26 cellular contexts compared by ENCODE assay signal in the genomic region with DNA sequence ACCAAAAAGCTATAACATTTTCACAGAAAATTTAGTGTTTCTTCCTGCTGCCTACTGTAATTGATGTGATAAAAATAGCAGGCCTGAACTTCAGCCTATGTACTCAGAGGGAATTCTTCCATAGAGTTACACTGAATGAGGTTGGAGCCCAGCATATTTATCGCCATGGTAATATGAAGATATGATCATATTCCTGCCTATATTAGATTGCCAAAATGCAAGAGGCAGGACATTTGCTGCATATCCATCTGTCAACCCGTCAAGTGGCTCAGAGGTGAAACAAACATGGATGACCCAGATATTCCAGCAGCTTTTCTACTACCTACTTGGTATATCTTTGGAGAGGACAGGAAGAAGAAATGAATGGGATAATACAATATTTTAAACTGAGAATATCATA.
"Had no signal": no experiment of that assay in that cellular context is flagged by ENCODE, and none has a peak within 500 bp of the region (broad histone marks: within the 10 kb centered on the region; RNA-seq: fewer than 3 reads in every experiment).

No MANE protein-coding gene starts in this region.

- DNase-seq: activated CD4-positive, alpha-beta memory T cell treated with anti-CD3 and anti-CD28 coated beads for 36 hours; activated CD4-positive, alpha-beta T cell treated with anti-CD3 and anti-CD28 coated beads, Interleukin-2, amount 10 ng/mL, durations not matched to agents 7 days and 5 days; activated CD4-positive, CD25-positive, alpha-beta regulatory T cell; activated CD8-positive, alpha-beta memory T cell treated with anti-CD3 and anti-CD28 coated beads for 24 hours; activated effector memory CD4-positive, alpha-beta T cell treated with anti-CD3 and anti-CD28 coated beads, Interleukin-2, amount 50 U/mL, for 16 hours; activated naive CD4-positive, alpha-beta T cell treated with Interleukin-2 at 50 U/mL for 16 hours; activated naive CD8-positive, alpha-beta T cell treated with anti-CD3 and anti-CD28 coated beads, Interleukin-2, amount 50 U/mL, for 24 hours; activated T-cell treated with anti-CD3 and anti-CD28 coated beads, Interleukin-2, amount 50 U/mL, for 4 hours; amniotic stem cell; body of pancreas; Kasumi-1; KBM-7; NCI-H1105 treated with DMSO at 0.1 percent for 48 hours; NCI-H1436 treated with DMSO at 0.1 percent for 48 hours; NCI-H187; NCI-H2081 treated with DMSO at 0.1 percent for 48 hours; NCI-H526; NCI-H82; OCI-M1; RPMI8226; SHP77 treated with DMSO at 0.1 percent for 48 hours; T-helper 1 cell had no signal

- H3K9me3 ChIP-seq: ascending aorta, body of pancreas had no signal

- ATAC-seq: activated naive CD4-positive, alpha-beta T cell treated with anti-CD3 and anti-CD28 coated beads, Interleukin-2, amount 50 U/mL, for 72 hours; activated naive CD8-positive, alpha-beta T cell treated with anti-CD3 and anti-CD28 coated beads, Interleukin-2, amount 50 U/mL, for 24 hours; activated T-cell treated with anti-CD3 and anti-CD28 coated beads, Interleukin-2, amount 50 U/mL, for 4 hours; body of pancreas; Panc1 had no signal

- H3K27me3 ChIP-seq: ascending aorta, body of pancreas had no signal

- H3K27ac ChIP-seq: ascending aorta, body of pancreas, VCaP had no signal

- H3K4me1 ChIP-seq: ascending aorta, body of pancreas had no signal

- H3K4me3 ChIP-seq: ascending aorta, body of pancreas had no signal

- H3K36me3 ChIP-seq: ascending aorta had no signal
